Comparison of ENCODE assay signal across 1 cellular context in the genomic region with DNA sequence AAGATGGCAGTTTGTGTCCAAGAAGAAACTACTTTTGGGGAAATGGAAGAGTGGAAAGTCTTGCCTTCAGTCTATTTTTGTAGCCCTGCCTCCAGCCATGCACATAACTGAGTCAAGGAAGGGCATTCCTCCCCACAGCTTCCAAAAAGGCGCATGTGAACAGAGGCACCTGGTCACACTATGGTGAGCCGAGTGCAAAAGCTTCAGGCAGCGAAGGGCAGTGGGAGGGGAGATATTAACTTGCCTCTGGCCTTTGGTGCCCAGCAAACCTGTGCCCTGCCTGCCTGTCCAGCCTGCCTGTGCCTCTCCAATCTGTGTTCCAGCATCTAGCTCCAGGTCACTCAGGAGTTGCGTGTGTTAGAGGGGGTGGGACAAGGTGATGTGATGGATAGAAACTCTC.
TF ChIP-seq lines count a peak whose summit lies in the region.

No MANE protein-coding gene starts in this region.

TF ChIP-seq in GM23338, 12 proteins besides CTCF, POLR2A, EP300 and RAD21 (continued from another document):
- TF ChIP-seq, protein P1, sequence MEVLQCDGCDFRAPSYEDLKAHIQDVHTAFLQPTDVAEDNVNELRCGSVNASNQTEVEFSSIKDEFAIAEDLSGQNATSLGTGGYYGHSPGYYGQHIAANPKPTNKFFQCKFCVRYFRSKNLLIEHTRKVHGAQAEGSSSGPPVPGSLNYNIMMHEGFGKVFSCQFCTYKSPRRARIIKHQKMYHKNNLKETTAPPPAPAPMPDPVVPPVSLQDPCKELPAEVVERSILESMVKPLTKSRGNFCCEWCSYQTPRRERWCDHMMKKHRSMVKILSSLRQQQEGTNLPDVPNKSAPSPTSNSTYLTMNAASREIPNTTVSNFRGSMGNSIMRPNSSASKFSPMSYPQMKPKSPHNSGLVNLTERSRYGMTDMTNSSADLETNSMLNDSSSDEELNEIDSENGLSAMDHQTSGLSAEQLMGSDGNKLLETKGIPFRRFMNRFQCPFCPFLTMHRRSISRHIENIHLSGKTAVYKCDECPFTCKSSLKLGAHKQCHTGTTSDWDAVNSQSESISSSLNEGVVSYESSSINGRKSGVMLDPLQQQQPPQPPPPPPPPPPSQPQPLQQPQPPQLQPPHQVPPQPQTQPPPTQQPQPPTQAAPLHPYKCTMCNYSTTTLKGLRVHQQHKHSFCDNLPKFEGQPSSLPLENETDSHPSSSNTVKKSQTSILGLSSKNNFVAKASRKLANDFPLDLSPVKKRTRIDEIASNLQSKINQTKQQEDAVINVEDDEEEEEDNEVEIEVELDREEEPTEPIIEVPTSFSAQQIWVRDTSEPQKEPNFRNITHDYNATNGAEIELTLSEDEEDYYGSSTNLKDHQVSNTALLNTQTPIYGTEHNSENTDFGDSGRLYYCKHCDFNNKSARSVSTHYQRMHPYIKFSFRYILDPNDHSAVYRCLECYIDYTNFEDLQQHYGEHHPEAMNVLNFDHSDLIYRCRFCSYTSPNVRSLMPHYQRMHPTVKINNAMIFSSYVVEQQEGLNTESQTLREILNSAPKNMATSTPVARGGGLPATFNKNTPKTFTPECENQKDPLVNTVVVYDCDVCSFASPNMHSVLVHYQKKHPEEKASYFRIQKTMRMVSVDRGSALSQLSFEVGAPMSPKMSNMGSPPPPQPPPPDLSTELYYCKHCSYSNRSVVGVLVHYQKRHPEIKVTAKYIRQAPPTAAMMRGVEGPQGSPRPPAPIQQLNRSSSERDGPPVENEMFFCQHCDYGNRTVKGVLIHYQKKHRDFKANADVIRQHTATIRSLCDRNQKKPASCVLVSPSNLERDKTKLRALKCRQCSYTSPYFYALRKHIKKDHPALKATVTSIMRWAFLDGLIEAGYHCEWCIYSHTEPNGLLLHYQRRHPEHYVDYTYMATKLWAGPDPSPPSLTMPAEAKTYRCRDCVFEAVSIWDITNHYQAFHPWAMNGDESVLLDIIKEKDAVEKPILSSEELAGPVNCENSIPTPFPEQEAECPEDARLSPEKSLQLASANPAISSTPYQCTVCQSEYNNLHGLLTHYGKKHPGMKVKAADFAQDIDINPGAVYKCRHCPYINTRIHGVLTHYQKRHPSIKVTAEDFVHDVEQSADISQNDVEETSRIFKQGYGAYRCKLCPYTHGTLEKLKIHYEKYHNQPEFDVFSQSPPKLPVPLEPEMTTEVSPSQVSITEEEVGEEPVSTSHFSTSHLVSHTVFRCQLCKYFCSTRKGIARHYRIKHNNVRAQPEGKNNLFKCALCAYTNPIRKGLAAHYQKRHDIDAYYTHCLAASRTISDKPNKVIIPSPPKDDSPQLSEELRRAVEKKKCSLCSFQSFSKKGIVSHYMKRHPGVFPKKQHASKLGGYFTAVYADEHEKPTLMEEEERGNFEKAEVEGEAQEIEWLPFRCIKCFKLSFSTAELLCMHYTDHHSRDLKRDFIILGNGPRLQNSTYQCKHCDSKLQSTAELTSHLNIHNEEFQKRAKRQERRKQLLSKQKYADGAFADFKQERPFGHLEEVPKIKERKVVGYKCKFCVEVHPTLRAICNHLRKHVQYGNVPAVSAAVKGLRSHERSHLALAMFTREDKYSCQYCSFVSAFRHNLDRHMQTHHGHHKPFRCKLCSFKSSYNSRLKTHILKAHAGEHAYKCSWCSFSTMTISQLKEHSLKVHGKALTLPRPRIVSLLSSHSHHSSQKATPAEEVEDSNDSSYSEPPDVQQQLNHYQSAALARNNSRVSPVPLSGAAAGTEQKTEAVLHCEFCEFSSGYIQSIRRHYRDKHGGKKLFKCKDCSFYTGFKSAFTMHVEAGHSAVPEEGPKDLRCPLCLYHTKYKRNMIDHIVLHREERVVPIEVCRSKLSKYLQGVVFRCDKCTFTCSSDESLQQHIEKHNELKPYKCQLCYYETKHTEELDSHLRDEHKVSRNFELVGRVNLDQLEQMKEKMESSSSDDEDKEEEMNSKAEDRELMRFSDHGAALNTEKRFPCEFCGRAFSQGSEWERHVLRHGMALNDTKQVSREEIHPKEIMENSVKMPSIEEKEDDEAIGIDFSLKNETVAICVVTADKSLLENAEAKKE (CRISPR knock-in tag; IDR thresholded peaks at IDR 0.05): no peak
- TF ChIP-seq JUNB (IDR thresholded peaks at IDR 0.05; ENCODE audit: unreplicated experiment) (no peak), ZNF331 (CRISPR knock-in tag; IDR thresholded peaks at IDR 0.05; ENCODE audit: low read depth) (no peak), CREB1 (CRISPR knock-in tag; IDR thresholded peaks at IDR 0.05; ENCODE audit: low read depth) (no peak), NANOG (IDR thresholded peaks at IDR 0.05; ENCODE audit: borderline replicate concordance) (no peak), EZH2phosphoT487 (IDR thresholded peaks at IDR 0.05; ENCODE audit: unreplicated experiment) (no peak), ZNF114 (CRISPR knock-in tag; IDR thresholded peaks at IDR 0.05) (no peak)
- TF ChIP-seq, protein P2, sequence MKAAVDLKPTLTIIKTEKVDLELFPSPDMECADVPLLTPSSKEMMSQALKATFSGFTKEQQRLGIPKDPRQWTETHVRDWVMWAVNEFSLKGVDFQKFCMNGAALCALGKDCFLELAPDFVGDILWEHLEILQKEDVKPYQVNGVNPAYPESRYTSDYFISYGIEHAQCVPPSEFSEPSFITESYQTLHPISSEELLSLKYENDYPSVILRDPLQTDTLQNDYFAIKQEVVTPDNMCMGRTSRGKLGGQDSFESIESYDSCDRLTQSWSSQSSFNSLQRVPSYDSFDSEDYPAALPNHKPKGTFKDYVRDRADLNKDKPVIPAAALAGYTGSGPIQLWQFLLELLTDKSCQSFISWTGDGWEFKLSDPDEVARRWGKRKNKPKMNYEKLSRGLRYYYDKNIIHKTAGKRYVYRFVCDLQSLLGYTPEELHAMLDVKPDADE (IDR thresholded peaks at IDR 0.05): no peak
TF ChIP-seq in GM23338: peak in this region for 0.
